In the genomic region with DNA sequence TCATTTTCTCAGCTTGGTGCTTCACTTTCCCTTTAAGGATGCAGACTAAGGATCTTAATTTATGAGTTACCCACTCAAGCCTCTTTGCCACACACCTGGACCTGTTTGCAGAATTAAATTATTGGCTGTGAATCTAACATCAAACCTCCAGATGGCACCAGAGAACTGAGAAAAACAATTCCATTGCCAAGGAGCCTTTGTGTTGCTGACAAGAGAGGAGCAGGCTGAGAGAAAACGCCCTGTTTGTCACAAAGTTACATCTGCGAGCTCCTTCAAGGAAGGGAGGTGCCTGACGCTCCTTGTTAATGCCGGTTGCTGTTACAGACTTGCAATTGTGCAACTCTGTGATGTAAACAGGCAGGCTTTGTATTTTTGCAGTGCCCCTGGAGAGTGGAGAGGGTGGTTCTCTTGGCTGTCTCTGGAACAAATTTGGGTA, we compare ENCODE assay signal across 9 cellular contexts. TPM values are rescaled to one million over a fixed set of nuclear protein-coding genes. Genes with fewer than 3 reads are reported as not detected.
A peak's percentile ranks its signal among the peaks of the same experiment; 100 is the strongest.
DNase-seq lines count a peak whose midpoint lies in the region; ATAC-seq lines count a peak whose summit lies in the region.
"Had no signal": no experiment of that assay in that cellular context is flagged by ENCODE, and none has a peak within 500 bp of the region (broad histone marks: within the 10 kb centered on the region; RNA-seq: fewer than 3 reads in every experiment).

No MANE protein-coding gene starts in this region.

- H3K9me3 ChIP-seq in trophoblast cell (ENCODE audit: insufficient read depth, low read depth, low read length): peaks cover 4% of the 10 kb centered on the region

- no peak overlapping the region for H2AK5ac ChIP-seq in trophoblast cell (ENCODE audit: low read length)

- H3K9me3 Mint-ChIP-seq in activated T-cell treated with anti-CD3 and anti-CD28 coated beads, Interleukin-2, amount 50 U/mL, for 4 hours: no peaks in the 10 kb centered on the region

- no peak overlapping the region for H3K4me2 ChIP-seq in trophoblast cell (ENCODE audit: low read length)

- no peak overlapping the region for H4K91ac ChIP-seq in trophoblast cell (ENCODE audit: low read depth, low read length)

- no peak overlapping the region for H3K9ac ChIP-seq in trophoblast cell (ENCODE audit: low read length)

- intact Hi-C loops in head of caudate nucleus (cut with DNase I): no loop called here

- no peak overlapping the region for H2BK5ac ChIP-seq in trophoblast cell (ENCODE audit: low read depth, low read length, poor library complexity)

- H3K4me3 ChIP-seq in H7 (ENCODE audit: insufficient read depth, low read depth, low read length): no peak overlapping the region
- H3K4me3 ChIP-seq in trophoblast cell (ENCODE audit: low read depth, low read length): no peak overlapping the region

- H3K4me1 Mint-ChIP-seq in activated T-cell treated with anti-CD3 and anti-CD28 coated beads, Interleukin-2, amount 50 U/mL, for 4 hours (ENCODE audit: low read depth): peaks cover 15% of the 10 kb centered on the region

- no peak overlapping the region for H2BK12ac ChIP-seq in trophoblast cell (ENCODE audit: low read length)

- H3K23ac ChIP-seq in trophoblast cell (ENCODE audit: low read length): no peak overlapping the region

- no peaks in the 10 kb centered on the region for H3K79me1 ChIP-seq in trophoblast cell (ENCODE audit: low read length)

- no peak overlapping the region for H3K14ac ChIP-seq in trophoblast cell (ENCODE audit: low read length)

- no peaks in the 10 kb centered on the region for H3K27me3 ChIP-seq in H7 (ENCODE audit: control insufficient read depth, insufficient read depth, low read length)
- no peaks in the 10 kb centered on the region for H3K27me3 ChIP-seq in trophoblast cell (ENCODE audit: insufficient read depth, low read length)

- H3K36me3 ChIP-seq in H7 (replicated peaks; ENCODE audit: control insufficient read depth, insufficient read depth, low read length): no peaks in the 10 kb centered on the region
- no peaks in the 10 kb centered on the region for H3K36me3 ChIP-seq in trophoblast cell (ENCODE audit: control insufficient read depth in 1 of 2, insufficient read depth in 2 of 2, low read length in 2 of 2)

- H3K4me1 ChIP-seq in trophoblast cell (ENCODE audit: control insufficient read depth in 1 of 2, insufficient read depth in 2 of 2, low read length in 2 of 2): no peaks in the 10 kb centered on the region

- peak; percentile 25 to 46 for ATAC-seq in activated T-cell treated with anti-CD3 and anti-CD28 coated beads, Interleukin-2, amount 50 U/mL, for 4 hours
- ATAC-seq in HG03025 (IDR thresholded peaks at IDR 0.05; ENCODE audit: low FRiP score, unreplicated experiment) (no peak), HG02798 (IDR thresholded peaks at IDR 0.05; ENCODE audit: poor library complexity, unreplicated experiment) (no peak)

- H3K27me3 Mint-ChIP-seq in activated T-cell treated with anti-CD3 and anti-CD28 coated beads, Interleukin-2, amount 50 U/mL, for 4 hours (ENCODE audit: low read depth): peaks cover 14% of the 10 kb centered on the region

- peak overlapping the region; percentile 43 for H2AFZ ChIP-seq in trophoblast cell (ENCODE audit: insufficient read depth, low read length, poor library complexity)

- no peak overlapping the region for H3K18ac ChIP-seq in trophoblast cell (ENCODE audit: low read length)

- DNase-seq in COLO829 (ENCODE audit: low spot score): peak; percentile 25
- DNase-seq in H7: peak; percentile 57
- peak; percentile 77 for DNase-seq in NCI-H2227 treated with DMSO at 0.1 percent for 48 hours (lab: John Stamatoyannopoulos, UW)
- no peak for DNase-seq in activated T-cell treated with anti-CD3 and anti-CD28 coated beads, Interleukin-2, amount 50 U/mL, for 4 hours
- DNase-seq in head of caudate nucleus: peak in 28 of 42 donors; percentile 8 to 75 (median 38)
- DNase-seq in trophoblast cell: peak; percentile 77 to 85

- no peaks in the 10 kb centered on the region for H3K36me3 Mint-ChIP-seq in activated T-cell treated with anti-CD3 and anti-CD28 coated beads, Interleukin-2, amount 50 U/mL, for 4 hours (ENCODE audit: insufficient read depth)

- WGBS in trophoblast cell (ENCODE audit: extremely low coverage, insufficient coverage, insufficient read length): no CpG with 5 or more reads among the region's 4 CpGs

- H4K8ac ChIP-seq in trophoblast cell (ENCODE audit: low read depth, low read length): no peak overlapping the region

- no peak overlapping the region for H2BK120ac ChIP-seq in trophoblast cell (ENCODE audit: insufficient read depth, low read length, poor library complexity)

- H3K4ac ChIP-seq in trophoblast cell (ENCODE audit: low read depth, low read length): no peak overlapping the region

- no peak overlapping the region for H4K12ac ChIP-seq in trophoblast cell (ENCODE audit: low read depth, low read length)

- no peak overlapping the region for H3K4me3 Mint-ChIP-seq in activated T-cell treated with anti-CD3 and anti-CD28 coated beads, Interleukin-2, amount 50 U/mL, for 4 hours

- H3K79me2 ChIP-seq in trophoblast cell (ENCODE audit: control insufficient read depth, insufficient read depth, low read length, poor library complexity): no peaks in the 10 kb centered on the region

- H3K27ac ChIP-seq in trophoblast cell (ENCODE audit: low read depth, low read length): no peak overlapping the region

RNA-seq across cellular contexts. Expression of a gene that starts 36.3 kb away (rescaled TPM):
- not detected in 2 replicates for total RNA-seq in H7 (2014; rRNA removed; shearing (Covaris generic))
- total RNA-seq in activated T-cell treated with anti-CD3 and anti-CD28 coated beads, Interleukin-2, amount 50 U/mL, for 4 hours: not detected
- polyA plus RNA-seq in trophoblast cell (2013): 0.01 TPM in 1 of 2 replicates, not detected in the other
- total RNA-seq: T-helper 1 cell treated with Interleukin-12 subunit alpha and Interleukin-12 subunit beta and Interleukin-4 antibody, amounts not matched to agents 30 ng/mL and 1 ng/mL, for 36 hours had no signal

Comparison
In these comparisons a context has a peak if more than half of its experiments do, and no peak if none do; other contexts are left out.
1. ATAC-seq: peak in activated T-cell treated with anti-CD3 and anti-CD28 coated beads, Interleukin-2, amount 50 U/mL, for 4 hours (2 of 2); none in HG03025 (single experiment) and HG02798 (single experiment).